In genomic region chr2:6653281-6653750, GRCh38 we compare ENCODE assay signal across 16 cellular contexts.
DNase-seq lines count a peak whose midpoint lies in the region; ATAC-seq and TF ChIP-seq lines count a peak whose summit lies in the region.
"Had no signal": no experiment of that assay in that cellular context is flagged by ENCODE, and none has a peak within 500 bp of the region (broad histone marks: within the 10 kb centered on the region; RNA-seq: fewer than 3 reads in every experiment).

No MANE protein-coding gene starts in this region.

- 0 out of 2 replicates have a peak overlapping the region, but pooled peaks have one; percentile 40 for H3K14ac ChIP-seq in H9 (ENCODE audit: insufficient read depth, low read length)

- no peak overlapping the region for H3K23ac ChIP-seq in H9 (ENCODE audit: insufficient read length, low read depth, low read length)

- no peak overlapping the region for H2AFZ ChIP-seq in H9 (ENCODE audit: low read length)
- H2AFZ ChIP-seq: GM23248 had no signal

- no peak overlapping the region for H2BK15ac ChIP-seq in H9 (ENCODE audit: low read depth, low read length)

- no peak overlapping the region for H3K18ac ChIP-seq in H9 (ENCODE audit: insufficient read length, low read depth, low read length)

- no peak overlapping the region for H3T11ph ChIP-seq in H9 (ENCODE audit: low read length)

- no peak overlapping the region for H2BK20ac ChIP-seq in H9 (ENCODE audit: low read depth, low read length, poor library complexity, severe bottlenecking)

- no peaks in the 10 kb centered on the region for H3K27me3 ChIP-seq in H9 (ENCODE audit: insufficient read depth, low read length)

- H2BK5ac ChIP-seq in H9 (ENCODE audit: insufficient read length, low read length): no peak overlapping the region

- no peak overlapping the region for H4K91ac ChIP-seq in H9 (ENCODE audit: insufficient read length, low read depth, low read length)

- no peaks in the 10 kb centered on the region for H3K79me2 ChIP-seq in H9 (ENCODE audit: insufficient read depth, low read length)

- no CpG with 5 or more reads among the region's 7 CpGs for WGBS in H9 (ENCODE audit: extremely low coverage, insufficient read length, low lambda C conversion rate)

- no peak overlapping the region for H2AK5ac ChIP-seq in H9 (ENCODE audit: insufficient read length, low read length)

- H3K9me3 Mint-ChIP-seq in H9 (peaks cover 2% of the 10 kb centered on the region in 2 experiments; a peak in 2 of 5 replicates), mesothelial cell of epicardium (peaks cover 3% of the 10 kb centered on the region)

- no peaks in the 10 kb centered on the region for H3K9me3 ChIP-seq in H9 (ENCODE audit: control insufficient read depth, low read depth, low read length)

- H3K4me1 Mint-ChIP-seq in H9: peaks cover 6 to 13% of the 10 kb centered on the region in 2 experiments
- peaks cover 30% of the 10 kb centered on the region for H3K4me1 Mint-ChIP-seq in mesothelial cell of epicardium

- H3K36me3 Mint-ChIP-seq in H9 (ENCODE audit: insufficient read depth in 1 of 3, low read depth in 3 of 3): no peaks in the 10 kb centered on the region; a peak in 5 of 7 replicates
- no peaks in the 10 kb centered on the region for H3K36me3 Mint-ChIP-seq in mesothelial cell of epicardium

- no peaks in the 10 kb centered on the region for H3K79me1 ChIP-seq in H9 (ENCODE audit: insufficient read depth, low read depth, low read length, poor library complexity, severe bottlenecking)

- H3K4me2 ChIP-seq in H9 (ENCODE audit: insufficient read depth, insufficient read length, low read length): no peak overlapping the region
- H3K4me2 ChIP-seq: KMS-11 had no signal

- H3K27ac ChIP-seq in H9 (ENCODE audit: insufficient read length, low read depth, low read length): no peak overlapping the region
- H3K27ac ChIP-seq: GM23248, KMS-11 had no signal

- H3K4me1 ChIP-seq in H9 (ENCODE audit: insufficient read depth, low read length): no peaks in the 10 kb centered on the region

- H3K27me3 Mint-ChIP-seq in H9 (ENCODE audit: low read depth): peaks cover 6% of the 10 kb centered on the region
- H3K27me3 Mint-ChIP-seq in mesothelial cell of epicardium (ENCODE audit: low read depth): peaks cover 15% of the 10 kb centered on the region

- H3K9ac ChIP-seq in H9 (ENCODE audit: extremely low read depth, insufficient read length, low read length): no peak overlapping the region
- H3K9ac ChIP-seq: GM23248, KMS-11 had no signal

- H2BK12ac ChIP-seq in H9 (ENCODE audit: insufficient read length, low read depth, low read length): no peak overlapping the region

- no peak overlapping the region for H4K8ac ChIP-seq in H9 (replicated peaks; ENCODE audit: insufficient read length, low read depth, low read length)

- no peak overlapping the region for H3K4ac ChIP-seq in H9 (ENCODE audit: low read depth, low read length)

- H3K27ac Mint-ChIP-seq in H9 (no peak overlapping the region), mesothelial cell of epicardium (peak overlapping the region; percentile 23)

- H4K5ac ChIP-seq in H9 (ENCODE audit: insufficient read length, low read depth, low read length): no peak overlapping the region

- no peaks in the 10 kb centered on the region for H4K20me1 ChIP-seq in H9 (ENCODE audit: control insufficient read depth, insufficient read depth, insufficient read length)

- no peak overlapping the region for H2BK120ac ChIP-seq in H9 (ENCODE audit: low read depth, low read length, poor library complexity, severe bottlenecking)

- no peak for TF ChIP-seq CTCF in H9 (conservative IDR thresholded peaks at IDR 0.05)
- TF ChIP-seq CTCF in mesothelial cell of epicardium (IDR thresholded peaks at IDR 0.05; ENCODE audit: unreplicated experiment): no peak

- H3K4me3 Mint-ChIP-seq in H9: no peak overlapping the region
- H3K4me3 Mint-ChIP-seq in mesothelial cell of epicardium: no peak overlapping the region

- H3K23me2 ChIP-seq in H9 (ENCODE audit: insufficient read length, low read depth, low read length, poor library complexity, severe bottlenecking): no peaks in the 10 kb centered on the region

- ATAC-seq in HG03025 (IDR thresholded peaks at IDR 0.05; ENCODE audit: low FRiP score, unreplicated experiment): no peak
- ATAC-seq: SK-N-SH treated with all-trans-retinoic acid at 6 μM for 48 hours had no signal

- no peak overlapping the region for H3K56ac ChIP-seq in H9 (ENCODE audit: insufficient read length, low read depth, low read length)

- DNase-seq in H9 (no peak), NCI-H82 treated with DMSO at 0.1 percent for 48 hours (lab: John Stamatoyannopoulos, UW; ENCODE audit: unreplicated experiment) (peak; percentile 81), mesothelial cell of epicardium (ENCODE audit: low spot score in 2 of 2, unreplicated experiment in 2 of 2) (no peak), putamen (ENCODE audit: low spot score) (peak; percentile 32), D341Med (ENCODE audit: low spot score) (no peak), NOMO-1 treated with DMSO at 0.1 percent for 48 hours (lab: John Stamatoyannopoulos, UW; ENCODE audit: unreplicated experiment) (no peak)
- no peak for DNase-seq in stimulated activated naive CD4-positive, alpha-beta T cell treated with Interleukin-2 at 50 U/mL for 16 hours (lab: John Stamatoyannopoulos, UW)
- DNase-seq: AML-193, DMS79, GM23248, NCI-H1092 treated with DMSO at 0.1 percent for 48 hours, NCI-H1694 treated with DMSO at 0.1 percent for 48 hours, NCI-H526 treated with DMSO at 0.1 percent for 48 hours had no signal

Comparison
In these comparisons a context has a peak if more than half of its experiments do, and no peak if none do; other contexts are left out.
1. DNase-seq: peak in NCI-H82 treated with DMSO at 0.1 percent for 48 hours (single experiment) and putamen (single experiment); none in H9 (single experiment), mesothelial cell of epicardium (0 of 2), D341Med (single experiment), NOMO-1 treated with DMSO at 0.1 percent for 48 hours (single experiment) and stimulated activated naive CD4-positive, alpha-beta T cell treated with Interleukin-2 at 50 U/mL for 16 hours (single experiment).